ENCODE assay signal across 16 cellular contexts in genomic region chr6:91483415-91483814, GRCh38.
DNase-seq lines count a peak whose midpoint lies in the region; ATAC-seq and FAIRE-seq lines count a peak whose summit lies in the region.
"Had no signal": no experiment of that assay in that cellular context is flagged by ENCODE, and none has a peak within 500 bp of the region (broad histone marks: within the 10 kb centered on the region; RNA-seq: fewer than 3 reads in every experiment).

No MANE protein-coding gene starts in this region.

- FAIRE-seq in GM18507 (lab: Jason Lieb, UNC), result peak; percentile 50

- ATAC-seq in GM21360 (IDR thresholded peaks at IDR 0.05; ENCODE audit: unreplicated experiment) (peak; percentile 52), HG03025 (IDR thresholded peaks at IDR 0.05; ENCODE audit: low FRiP score, unreplicated experiment) (peak; percentile 49), HG03565 (IDR thresholded peaks at IDR 0.05; ENCODE audit: unreplicated experiment) (peak; percentile 39)
- ATAC-seq: activated CD8-positive, alpha-beta T cell treated with anti-CD3 and anti-CD28 coated beads, Interleukin-2, amount 10 ng/mL, durations not matched to agents 7 days and 5 days; natural killer cell had no signal

- DNase-seq in GM18507 (ENCODE audit: extremely low spot score, insufficient read length, low read depth), result no peak
- no peak for DNase-seq in DMS153 treated with DMSO at 0.1 percent for 48 hours (lab: John Stamatoyannopoulos, UW; ENCODE audit: unreplicated experiment)
- no peak for DNase-seq in middle frontal gyrus (ENCODE audit: extremely low spot score, low spot score)
- no peak for DNase-seq in activated CD4-positive, alpha-beta T cell treated with anti-CD3 and anti-CD28 coated beads for 4 hours
- DNase-seq in dermis blood vessel endothelial cell, result no peak
- DNase-seq: activated CD8-positive, alpha-beta T cell treated with anti-CD3 and anti-CD28 coated beads, Interleukin-2, amount 10 ng/mL, durations not matched to agents 7 days and 5 days; activated naive CD4-positive, alpha-beta T cell treated with Interleukin-2 at 50 U/mL for 16 hours; DND-41; head of caudate nucleus; IMR-90; natural killer cell; NCI-H1105; NCI-H524 treated with DMSO at 0.1 percent for 48 hours had no signal
